Comparison of ENCODE assay signal across 21 cellular contexts in the genomic region with DNA sequence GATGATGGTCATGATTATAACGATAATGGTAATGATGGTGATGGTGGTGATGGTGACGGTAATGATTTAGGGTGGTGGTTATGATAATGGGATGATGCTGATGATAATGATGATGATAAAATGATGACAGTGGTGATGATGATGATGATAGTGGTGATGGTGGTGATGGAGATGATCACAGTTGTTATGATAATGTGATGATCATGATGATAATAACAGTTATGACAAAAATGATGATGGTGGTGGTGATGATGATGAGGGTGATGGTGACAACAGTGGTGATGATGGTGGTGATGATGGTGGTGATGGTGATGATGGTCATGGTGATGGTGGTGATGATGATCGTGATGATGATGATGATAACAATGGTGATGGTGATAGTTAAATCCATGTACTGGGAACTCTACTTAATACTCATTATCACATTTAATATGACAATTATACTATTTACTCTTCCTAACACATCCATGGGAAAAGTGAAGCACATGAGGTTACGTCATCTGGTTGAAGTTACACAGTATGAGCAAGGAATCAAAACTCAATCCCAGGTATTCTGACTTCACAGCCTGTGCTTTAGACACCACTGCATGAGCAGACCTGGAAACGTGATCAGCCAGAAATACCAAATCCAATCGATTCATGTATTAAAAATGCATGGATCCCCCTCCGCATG.
"Had no signal": no experiment of that assay in that cellular context is flagged by ENCODE, and none has a peak within 500 bp of the region (broad histone marks: within the 10 kb centered on the region; RNA-seq: fewer than 3 reads in every experiment).

No MANE protein-coding gene starts in this region.

- H3K4me3 ChIP-seq: MG63, SJSA1, SK-N-MC had no signal

- H3K9me3 ChIP-seq: MG63 had no signal

- H3K27me3 Mint-ChIP-seq: IgD-negative memory B cell had no signal

- DNase-seq: KBM-7, MG63, NCI-H1092, NCI-H1105 treated with DMSO at 0.1 percent for 48 hours, NCI-H1417 treated with DMSO at 0.1 percent for 48 hours, NCI-H146, NCI-H1694 treated with DMSO at 0.1 percent for 48 hours, NCI-H1930, NCI-H2081, NCI-H2107, NCI-H2227 treated with DMSO at 0.1 percent for 48 hours, NCI-H524, NCI-H526 treated with DMSO at 0.1 percent for 48 hours, NCI-H748 treated with DMSO at 0.1 percent for 48 hours, Right ventricle myocardium superior, RPMI8226, SIG-M5 had no signal

- H3K27ac ChIP-seq: SJSA1, SK-N-MC had no signal

- FAIRE-seq: RCC 7860 had no signal

- H3K27ac Mint-ChIP-seq: IgD-negative memory B cell had no signal

- H3K4me1 ChIP-seq: SJSA1 had no signal

- H3K36me3 ChIP-seq: MG63, SJSA1 had no signal

- H3K27me3 ChIP-seq: MG63, SJSA1 had no signal

- H3K4me3 Mint-ChIP-seq: IgD-negative memory B cell had no signal
